Comparison of ENCODE assay signal across 8 cellular contexts in the genomic region with DNA sequence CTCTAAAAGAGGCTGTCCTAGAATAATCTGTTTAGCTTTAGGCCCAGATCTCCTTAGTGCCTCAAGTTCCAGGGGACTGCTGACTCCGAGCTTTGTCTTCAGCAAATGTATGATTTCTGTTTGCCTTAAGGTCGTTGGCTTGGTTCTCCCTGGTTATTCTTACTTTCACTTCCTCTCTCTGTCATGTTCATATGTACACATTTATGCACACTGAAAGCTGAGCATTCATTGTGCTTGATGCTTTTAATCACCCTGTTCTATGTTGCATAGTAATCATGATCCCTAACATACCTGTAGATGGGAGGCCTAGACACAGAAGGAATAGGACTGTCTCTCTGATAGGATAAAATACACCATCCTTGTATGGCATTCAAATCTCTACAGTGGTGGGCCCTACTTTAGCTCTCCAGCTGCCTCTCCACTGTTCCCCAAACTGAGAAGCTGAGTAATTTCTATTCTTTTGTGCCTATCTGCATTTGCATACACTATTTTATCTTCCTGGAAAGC. TPM values are rescaled to one million over a fixed set of nuclear protein-coding genes. Genes with fewer than 3 reads are reported as not detected.
DNase-seq lines count a peak whose midpoint lies in the region; ATAC-seq and TF ChIP-seq lines count a peak whose summit lies in the region.
"Had no signal": no experiment of that assay in that cellular context is flagged by ENCODE, and none has a peak within 500 bp of the region (broad histone marks: within the 10 kb centered on the region; RNA-seq: fewer than 3 reads in every experiment).

No MANE protein-coding gene starts in this region.

- no peaks in the 10 kb centered on the region for H3K27me3 Mint-ChIP-seq in stimulated activated memory B cell treated with anti-CD40 and anti-IgM and Interleukin-4, amounts not matched to agents 10 μg/mL and 1 μg/mL and 100 μg/mL, for 72 hours

- H3K9me3 ChIP-seq in Peyer's patch: no peaks in the 10 kb centered on the region

- TF ChIP-seq POLR2A in Peyer's patch (IDR thresholded peaks at IDR 0.05): no peak

- H3K4me1 Mint-ChIP-seq in stimulated activated memory B cell treated with anti-CD40 and anti-IgM and Interleukin-4, amounts not matched to agents 10 μg/mL and 1 μg/mL and 100 μg/mL, for 72 hours: peaks cover 37% of the 10 kb centered on the region

- H3K36me3 ChIP-seq in Peyer's patch: no peaks in the 10 kb centered on the region

- TF ChIP-seq CTCF in Peyer's patch (IDR thresholded peaks at IDR 0.05): no peak

- no peak overlapping the region for H3K4me3 Mint-ChIP-seq in stimulated activated memory B cell treated with anti-CD40 and anti-IgM and Interleukin-4, amounts not matched to agents 10 μg/mL and 1 μg/mL and 100 μg/mL, for 72 hours

- peak; percentile 69 for ATAC-seq in HG02943 (IDR thresholded peaks at IDR 0.05; ENCODE audit: low read depth, unreplicated experiment)
- ATAC-seq in stimulated activated memory B cell treated with anti-CD40 and anti-IgM and Interleukin-4, amounts not matched to agents 10 μg/mL and 1 μg/mL and 100 μg/mL, for 72 hours: peak; percentile 89

- DNase-seq in GM19240 (ENCODE audit: insufficient read length, low spot score): peak; percentile 29
- peak in 1 of 3 donors; percentile 26 for DNase-seq in Peyer's patch
- no peak for DNase-seq in NCI-H748 treated with DMSO at 0.1 percent for 48 hours (lab: John Stamatoyannopoulos, UW)
- no peak for DNase-seq in NCI-H774 (lab: John Stamatoyannopoulos, UW)
- DNase-seq in hepatic stellate cell (ENCODE audit: low spot score): no peak

- H3K27me3 ChIP-seq in Peyer's patch: no peaks in the 10 kb centered on the region

- peaks cover 0 to 34% (median 6%) of the 10 kb centered on the region in 4 donors for H3K4me1 ChIP-seq in Peyer's patch

- peak overlapping the region in 3 of 4 donors; percentile 29 to 83 (median 76) for H3K27ac ChIP-seq in Peyer's patch

- H3K36me3 Mint-ChIP-seq in stimulated activated memory B cell treated with anti-CD40 and anti-IgM and Interleukin-4, amounts not matched to agents 10 μg/mL and 1 μg/mL and 100 μg/mL, for 72 hours: peaks cover 35% of the 10 kb centered on the region

- H3K27ac Mint-ChIP-seq in stimulated activated memory B cell treated with anti-CD40 and anti-IgM and Interleukin-4, amounts not matched to agents 10 μg/mL and 1 μg/mL and 100 μg/mL, for 72 hours: no peak overlapping the region

- H3K9me3 Mint-ChIP-seq in stimulated activated memory B cell treated with anti-CD40 and anti-IgM and Interleukin-4, amounts not matched to agents 10 μg/mL and 1 μg/mL and 100 μg/mL, for 72 hours: peaks cover 13% of the 10 kb centered on the region

- H3K4me3 ChIP-seq in Peyer's patch: no peak overlapping the region

RNA-seq across cellular contexts. Expression of gene PPFIBP2, which starts 7.2 kb away (rescaled TPM):
- total RNA-seq in Peyer's patch: 100 to 1,000 TPM in 3 of 4 donors, 10 to 100 TPM in 1; 74.6 to 245 (median 148) TPM

RNA-seq across cellular contexts. Expression of gene OLFML1, which starts 35.7 kb away (rescaled TPM):
- 1 to 10 TPM; 2.3 to 8.4 (median 3.2) TPM for total RNA-seq in Peyer's patch
- total RNA-seq: glomerular endothelial cell had no signal
